14 cellular contexts compared by ENCODE assay signal in the genomic region with DNA sequence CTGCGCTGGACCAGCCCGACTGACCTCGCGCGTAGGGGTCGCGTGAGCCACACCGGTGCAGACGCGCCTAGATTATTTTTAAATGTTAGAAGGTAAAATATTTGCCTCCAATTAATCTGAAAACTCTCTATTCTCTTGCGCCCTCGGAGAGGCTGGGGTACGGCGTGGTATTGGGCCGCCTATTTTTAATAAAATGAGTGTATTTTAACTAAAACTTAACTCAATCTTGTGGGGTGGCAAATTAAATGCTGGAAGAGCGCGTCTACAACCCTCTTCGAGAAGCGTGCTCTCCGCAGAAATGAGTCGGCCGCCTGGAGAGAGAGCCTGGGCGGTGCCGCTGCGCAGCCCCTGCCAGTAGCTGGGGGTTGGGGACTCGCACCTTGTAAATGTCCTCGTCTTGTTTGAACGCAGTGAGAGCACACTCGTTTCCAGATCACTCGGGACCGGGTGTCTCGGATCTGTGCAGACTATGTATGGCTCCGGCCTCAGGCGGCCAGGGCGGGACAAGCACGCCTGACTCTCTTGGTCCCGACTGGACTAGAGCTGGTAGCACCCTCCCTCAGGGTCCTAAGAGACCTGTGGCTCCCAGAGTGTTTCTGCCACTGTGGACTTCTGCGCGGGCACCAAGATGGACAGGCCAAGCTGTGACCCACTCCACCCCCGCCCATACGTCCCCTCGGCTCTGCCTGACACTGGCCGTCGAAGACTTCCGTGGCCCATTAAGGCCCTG. TPM values are rescaled to one million over a fixed set of nuclear protein-coding genes. Genes with fewer than 3 reads are reported as not detected.
DNase-seq lines count a peak whose midpoint lies in the region; ATAC-seq and TF ChIP-seq lines count a peak whose summit lies in the region.
"Had no signal": no experiment of that assay in that cellular context is flagged by ENCODE, and none has a peak within 500 bp of the region (broad histone marks: within the 10 kb centered on the region; RNA-seq: fewer than 3 reads in every experiment).

No MANE protein-coding gene starts in this region.

- H3K9me3 ChIP-seq in heart left ventricle (no peaks in the 10 kb centered on the region), esophagus muscularis mucosa (no peaks in the 10 kb centered on the region), transverse colon (no peaks in the 10 kb centered on the region), aorta (ENCODE audit: control insufficient read depth, low read length) (no peaks in the 10 kb centered on the region)
- H3K9me3 ChIP-seq: SJCRH30, uterus had no signal

- TF ChIP-seq POLR2A in heart left ventricle (IDR thresholded peaks at IDR 0.05) = no peak
- no peak for TF ChIP-seq POLR2A in esophagus muscularis mucosa (IDR thresholded peaks at IDR 0.05; ENCODE audit: low read depth)
- no peak for TF ChIP-seq POLR2A in transverse colon (IDR thresholded peaks at IDR 0.05)

- ATAC-seq in heart left ventricle (no peak), aorta (ENCODE audit: low FRiP score) (no peak)
- ATAC-seq in naive thymus-derived CD8-positive, alpha-beta T cell = no peak

- H3K27me3 ChIP-seq in heart left ventricle = peaks cover 29 to 74% (median 53%) of the 10 kb centered on the region in 9 donors
- H3K27me3 ChIP-seq in esophagus muscularis mucosa = peaks cover 0 to 65% (median 36%) of the 10 kb centered on the region in 4 donors
- peaks cover 87% of the 10 kb centered on the region for H3K27me3 ChIP-seq in transverse colon
- H3K27me3 ChIP-seq in aorta (ENCODE audit: control insufficient read depth in 1 of 2, insufficient read depth in 2 of 2, low read length in 1 of 2) = no peaks in the 10 kb centered on the region

- peaks cover 27 to 85% (median 54%) of the 10 kb centered on the region in 5 donors for H3K27me3 Mint-ChIP-seq in naive thymus-derived CD8-positive, alpha-beta T cell

- WGBS in heart left ventricle, 4 donors = 9 to 16% (median 12%) methylated on average over 23 to 45 of the region's 45 CpGs
- 17% methylated on average over 32 of the region's 45 CpGs for WGBS in esophagus muscularis mucosa
- WGBS in transverse colon (ENCODE audit: low coverage in 1 of 2), 2 donors = 24 to 25% methylated on average over 4 to 37 of the region's 45 CpGs
- 63 to 75% methylated on average over 45 of the region's 45 CpGs for WGBS in aorta, 2 donors

- TF ChIP-seq EP300 in esophagus muscularis mucosa (IDR thresholded peaks at IDR 0.05) (no peak), transverse colon (IDR thresholded peaks at IDR 0.05; ENCODE audit: low read depth) (no peak)

- H3K36me3 Mint-ChIP-seq in naive thymus-derived CD8-positive, alpha-beta T cell = no peaks in the 10 kb centered on the region

- peak overlapping the region in 7 of 10 donors; percentile 4 to 56 (median 43) for H3K4me3 Mint-ChIP-seq in naive thymus-derived CD8-positive, alpha-beta T cell

- TF ChIP-seq CTCF in heart left ventricle (IDR thresholded peaks at IDR 0.05) = no peak
- no peak for TF ChIP-seq CTCF in esophagus muscularis mucosa (IDR thresholded peaks at IDR 0.05)
- no peak for TF ChIP-seq CTCF in transverse colon (IDR thresholded peaks at IDR 0.05)

- DNase-seq in heart left ventricle (peak in 1 of 5 donors; percentile 62), cardiac septum (ENCODE audit: low spot score) (no peak), esophagus muscularis mucosa (ENCODE audit: extremely low spot score) (no peak), transverse colon (no peak), aorta (no peak), globus pallidus (ENCODE audit: low spot score) (no peak), NCI-H146 (lab: John Stamatoyannopoulos, UW) (no peak)
- DNase-seq in naive thymus-derived CD8-positive, alpha-beta T cell = no peak
- DNase-seq: amniotic stem cell; effector memory CD8-positive, alpha-beta T cell; NCI-H1105 treated with DMSO at 0.1 percent for 48 hours; NCI-H774; SJCRH30; uterus had no signal

- H3K4me3 ChIP-seq in heart left ventricle = peak overlapping the region in 10 of 12 donors; percentile 14 to 86 (median 71)
- peak overlapping the region; percentile 60 to 82 (median 70) for H3K4me3 ChIP-seq in esophagus muscularis mucosa
- H3K4me3 ChIP-seq in transverse colon = peak overlapping the region in 1 of 4 donors; percentile 66
- H3K4me3 ChIP-seq in aorta (ENCODE audit: low read length in 2 of 2) = no peak overlapping the region
- H3K4me3 ChIP-seq: SJCRH30 had no signal

- no peak overlapping the region for H3K27ac Mint-ChIP-seq in naive thymus-derived CD8-positive, alpha-beta T cell
- H3K27ac Mint-ChIP-seq: effector memory CD8-positive, alpha-beta T cell had no signal

- peaks cover 8 to 18% (median 12%) of the 10 kb centered on the region in 4 donors for H3K4me1 Mint-ChIP-seq in naive thymus-derived CD8-positive, alpha-beta T cell

- peak overlapping the region in 6 of 12 donors; percentile 92 to 99 (median 98) for H3K27ac ChIP-seq in heart left ventricle
- peak overlapping the region; percentile 92 to 97 (median 95) for H3K27ac ChIP-seq in esophagus muscularis mucosa (replicated peaks in 1 of 4)
- H3K27ac ChIP-seq in transverse colon = peak overlapping the region in 3 of 4 donors; percentile 89 to 91 (median 89)
- no peak overlapping the region for H3K27ac ChIP-seq in aorta (ENCODE audit: low read depth in 1 of 2, low read length in 2 of 2)
- H3K27ac ChIP-seq: SJCRH30, uterus had no signal

- H3K36me3 ChIP-seq in heart left ventricle = peaks cover 0 to 1% (median 0%) of the 10 kb centered on the region in 9 donors
- no peaks in the 10 kb centered on the region for H3K36me3 ChIP-seq in esophagus muscularis mucosa
- no peaks in the 10 kb centered on the region for H3K36me3 ChIP-seq in transverse colon
- H3K36me3 ChIP-seq in aorta (ENCODE audit: control insufficient read depth in 1 of 2, insufficient read depth in 2 of 2, low read length in 1 of 2) = no peaks in the 10 kb centered on the region
- H3K36me3 ChIP-seq: SJCRH30, uterus had no signal

- POLR2A ChIA-PET in naive thymus-derived CD8-positive, alpha-beta T cell (lab: Charles Lee) = no interaction called here

- H3K9me3 Mint-ChIP-seq in naive thymus-derived CD8-positive, alpha-beta T cell = peaks cover 0 to 4% (median 0%) of the 10 kb centered on the region in 9 donors
- H3K9me3 Mint-ChIP-seq: effector memory CD8-positive, alpha-beta T cell had no signal

- in situ Hi-C loops in transverse colon (cut with MboI; ENCODE audit: low pct_ligation_motif_present in 1 of 4, low pct_unique_long_range_greater_than_20kb in 1 of 4, low sequenced_read_pairs in 3 of 4) = loop anchor here (10.0 to 25.0 kb wide), 3 partner anchors 426 to 806 kb away; no protein-coding TSS in a partner anchor

- intact Hi-C loops in heart left ventricle (cut with DNase I) = loop anchor here in 7 of 10 donors (1.0 to 10.0 kb wide), 10 partner anchors 424 to 1426 kb away; no protein-coding TSS in a partner anchor
- intact Hi-C loops in cardiac septum (cut with DNase I) = loop anchor here (2.0 to 5.0 kb wide), 3 partner anchors 426 to 1424 kb away; no protein-coding TSS in a partner anchor
- intact Hi-C loops in esophagus muscularis mucosa (cut with DNase I) = loop anchor here (2.0 to 5.0 kb wide), 2 partner anchors 804 to 1419 kb away; no protein-coding TSS in a partner anchor
- intact Hi-C loops in transverse colon (cut with DNase I; ENCODE audit: low total_unique reads) = loop anchor here (5.0 kb wide), 1 partner anchor 534 kb away; no protein-coding TSS in a partner anchor
- intact Hi-C loops in aorta (cut with DNase I) = loop anchor here in 1 of 2 donors (5.0 kb wide), 2 partner anchors 429 to 529 kb away; no protein-coding TSS in a partner anchor

- H3K4me1 ChIP-seq in heart left ventricle (peaks cover 0 to 53% (median 20%) of the 10 kb centered on the region in 12 donors), esophagus muscularis mucosa (peaks cover 24 to 53% (median 51%) of the 10 kb centered on the region in 4 donors), transverse colon (peaks cover 5 to 36% (median 24%) of the 10 kb centered on the region in 4 donors), aorta (ENCODE audit: control insufficient read depth in 1 of 2, insufficient read depth in 2 of 2, low read length in 2 of 2) (no peaks in the 10 kb centered on the region)
- H3K4me1 ChIP-seq: SJCRH30, uterus had no signal

RNA-seq across cellular contexts. Expression of a gene that starts 2.0 kb away (rescaled TPM):
- total RNA-seq in heart left ventricle = 10 to 100 TPM in 5 of 9 donors, 1 to 10 TPM in 4; 5.3 to 62.1 (median 12.1) TPM
- polyA plus RNA-seq in heart left ventricle = 1 to 10 TPM; 2.0 to 5.7 TPM
- total RNA-seq in cardiac septum = 6.8 TPM
- total RNA-seq in esophagus muscularis mucosa = 10 to 100 TPM; 34.6 to 77.5 (median 37.3) TPM
- total RNA-seq in naive thymus-derived CD8-positive, alpha-beta T cell = 1 to 10 TPM; 1.1 to 1.3 TPM
- polyA plus RNA-seq in naive thymus-derived CD8-positive, alpha-beta T cell = under 1 TPM in 1 of 3 donors, not detected in 2; 0.08 TPM
- 10 to 100 TPM; 12.2 to 74.4 (median 22.7) TPM for total RNA-seq in transverse colon
- total RNA-seq in aorta = 10 to 100 TPM; 55.0 to 66.3 TPM
- 10 to 100 TPM in 1 of 2 donors, 1 to 10 TPM in 1; 4.2 to 20.8 TPM for polyA plus RNA-seq in aorta
- total RNA-seq: SJCRH30 had no signal

Comparison
In these comparisons a context has a peak if more than half of its experiments do, and no peak if none do; other contexts are left out.
1. H3K27ac ChIP-seq: peak in esophagus muscularis mucosa (4 of 4) and transverse colon (3 of 4); none in aorta (0 of 2).
2. H3K4me3 ChIP-seq: peak in heart left ventricle (10 of 12) and esophagus muscularis mucosa (4 of 4); none in aorta (0 of 2).